In the genomic region with DNA sequence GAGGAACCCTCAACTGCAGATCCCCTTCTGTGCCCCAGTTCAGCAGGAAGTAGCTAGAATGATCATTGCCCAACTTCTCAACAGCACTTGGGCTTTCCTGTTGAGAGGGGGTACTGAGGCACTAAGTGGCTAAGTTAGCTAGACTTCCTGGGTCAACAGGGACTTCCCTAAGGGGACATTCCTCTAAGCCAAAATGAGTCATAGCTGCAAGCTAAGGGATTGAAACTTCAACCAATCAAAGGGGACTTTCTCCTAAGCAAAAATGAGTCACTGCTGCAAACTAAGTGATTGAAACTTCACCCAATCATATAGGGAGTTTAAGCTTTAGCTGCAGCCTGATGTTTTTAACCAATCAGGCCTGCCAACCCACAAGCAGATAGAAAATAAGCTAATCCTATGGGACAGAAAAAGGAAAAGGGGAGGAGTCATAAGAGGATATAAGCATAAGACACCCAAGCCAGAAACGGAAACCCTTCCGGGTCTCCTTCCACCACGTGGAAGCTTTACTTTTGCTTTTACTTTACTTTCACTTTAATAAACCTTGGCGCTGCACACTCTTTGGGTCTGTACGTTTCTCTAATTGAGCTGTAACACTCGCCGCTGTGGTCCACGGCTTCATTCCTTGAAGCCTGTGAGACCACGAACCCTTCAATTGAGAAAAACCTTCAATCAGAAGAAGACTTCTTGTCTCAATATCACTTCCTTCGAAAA, we compare ENCODE assay signal across 15 cellular contexts.
A peak's percentile ranks its signal among the peaks of the same experiment; 100 is the strongest.
DNase-seq lines count a peak whose midpoint lies in the region; ATAC-seq, FAIRE-seq and TF ChIP-seq lines count a peak whose summit lies in the region.
"Had no signal": no experiment of that assay in that cellular context is flagged by ENCODE, and none has a peak within 500 bp of the region (broad histone marks: within the 10 kb centered on the region; RNA-seq: fewer than 3 reads in every experiment).

No MANE protein-coding gene starts in this region.

- H3K36me3 ChIP-seq in OCI-LY3 (replicated peaks; ENCODE audit: low read depth, low read length), result peaks cover 50% of the 10 kb centered on the region
- H3K36me3 ChIP-seq: BLaER1 treated with 17β-estradiol and CSF1 and Interleukin-3, amounts not matched to agents 10 nM and 100 nM; prostate gland; thyroid gland had no signal

- H3K4me2 ChIP-seq in OCI-LY3 (ENCODE audit: low read length), result peak overlapping the region; percentile 17; the same call in 1 of the 2 replicates
- H3K4me2 ChIP-seq: BLaER1 treated with 17β-estradiol and CSF1 and Interleukin-3, amounts not matched to agents 10 nM and 100 nM had no signal

- in situ Hi-C loops in ACHN (cut with HindIII; ENCODE audit: low pct_ligation_motif_present, low pct_unique_long_range_greater_than_20kb, low sequenced_read_pairs), result no loop called here

- no peaks in the 10 kb centered on the region for H4K20me1 ChIP-seq in OCI-LY3 (ENCODE audit: insufficient read depth, low read length)
- H4K20me1 ChIP-seq: BLaER1 treated with 17β-estradiol and CSF1 and Interleukin-3, amounts not matched to agents 10 nM and 100 nM had no signal

- peak; percentile 57 for FAIRE-seq in GM19239 (lab: Jason Lieb, UNC)
- FAIRE-seq: H54 had no signal

- H3K4me1 ChIP-seq in OCI-LY3 (ENCODE audit: low read length), result peaks cover 21% of the 10 kb centered on the region
- H3K4me1 ChIP-seq: prostate gland, thyroid gland had no signal

- no peaks in the 10 kb centered on the region for H3K9me3 ChIP-seq in OCI-LY3 (ENCODE audit: insufficient read depth, low read length)
- H3K9me3 ChIP-seq: prostate gland, thyroid gland had no signal

- H3K4me3 ChIP-seq in OCI-LY3 (ENCODE audit: low read length) (0 out of 2 replicates have a peak overlapping the region, but pooled peaks have one; percentile 20), epithelial cell of esophagus (ENCODE audit: low read length) (no peak overlapping the region)
- H3K4me3 ChIP-seq: BLaER1 treated with 17β-estradiol and CSF1 and Interleukin-3, amounts not matched to agents 10 nM and 100 nM; coronary artery; prostate gland; thyroid gland had no signal

- TF ChIP-seq CTCF in OCI-LY3 (IDR thresholded peaks at IDR 0.05; ENCODE audit: low read depth, low read length), result no peak
- TF ChIP-seq CTCF in epithelial cell of esophagus (IDR thresholded peaks at IDR 0.05; ENCODE audit: insufficient read depth, low read depth, low read length, missing control alignments), result no peak

- H3K27me3 ChIP-seq in OCI-LY3 (ENCODE audit: low read depth, low read length), result no peaks in the 10 kb centered on the region
- H3K27me3 ChIP-seq: BLaER1 treated with 17β-estradiol and CSF1 and Interleukin-3, amounts not matched to agents 10 nM and 100 nM; thyroid gland had no signal

- H3K27ac ChIP-seq in OCI-LY3 (ENCODE audit: low read length), result no peak overlapping the region; the same call in 1 of the 2 replicates
- H3K27ac ChIP-seq: BLaER1 treated with 17β-estradiol and CSF1 and Interleukin-3, amounts not matched to agents 10 nM and 100 nM; coronary artery; prostate gland; thyroid gland had no signal

- no peak for ATAC-seq in GM18511 (IDR thresholded peaks at IDR 0.05; ENCODE audit: unreplicated experiment)
- no peak for ATAC-seq in HG02678 (IDR thresholded peaks at IDR 0.05; ENCODE audit: unreplicated experiment)
- ATAC-seq: left colon had no signal

- H3K79me2 ChIP-seq in OCI-LY3 (ENCODE audit: low read length), result no peaks in the 10 kb centered on the region

- H2AFZ ChIP-seq in OCI-LY3 (ENCODE audit: low read depth, low read length), result no peak overlapping the region

- H3K9ac ChIP-seq in OCI-LY3 (ENCODE audit: low read length), result no peak overlapping the region
- H3K9ac ChIP-seq: BLaER1 treated with 17β-estradiol and CSF1 and Interleukin-3, amounts not matched to agents 10 nM and 100 nM had no signal

- DNase-seq in ACHN, result peak; percentile 6
- no peak for DNase-seq in GM19239 (ENCODE audit: insufficient read length, low spot score)
- DNase-seq in epithelial cell of esophagus (ENCODE audit: low read depth), result peak; percentile 10
- no peak for DNase-seq in NCI-H1092 (lab: John Stamatoyannopoulos, UW)
- no peak for DNase-seq in NOMO-1 treated with DMSO at 0.1 percent for 48 hours (lab: John Stamatoyannopoulos, UW; ENCODE audit: unreplicated experiment)
- DNase-seq: amygdala, left colon, thyroid gland had no signal

Comparison
In these comparisons a context has a peak if more than half of its experiments do, and no peak if none do; other contexts are left out.
1. DNase-seq: peak in ACHN (single experiment) and epithelial cell of esophagus (single experiment); none in GM19239 (single experiment), NCI-H1092 (single experiment) and NOMO-1 treated with DMSO at 0.1 percent for 48 hours (single experiment).